Comparison of ENCODE assay signal across 8 cellular contexts in the genomic region with DNA sequence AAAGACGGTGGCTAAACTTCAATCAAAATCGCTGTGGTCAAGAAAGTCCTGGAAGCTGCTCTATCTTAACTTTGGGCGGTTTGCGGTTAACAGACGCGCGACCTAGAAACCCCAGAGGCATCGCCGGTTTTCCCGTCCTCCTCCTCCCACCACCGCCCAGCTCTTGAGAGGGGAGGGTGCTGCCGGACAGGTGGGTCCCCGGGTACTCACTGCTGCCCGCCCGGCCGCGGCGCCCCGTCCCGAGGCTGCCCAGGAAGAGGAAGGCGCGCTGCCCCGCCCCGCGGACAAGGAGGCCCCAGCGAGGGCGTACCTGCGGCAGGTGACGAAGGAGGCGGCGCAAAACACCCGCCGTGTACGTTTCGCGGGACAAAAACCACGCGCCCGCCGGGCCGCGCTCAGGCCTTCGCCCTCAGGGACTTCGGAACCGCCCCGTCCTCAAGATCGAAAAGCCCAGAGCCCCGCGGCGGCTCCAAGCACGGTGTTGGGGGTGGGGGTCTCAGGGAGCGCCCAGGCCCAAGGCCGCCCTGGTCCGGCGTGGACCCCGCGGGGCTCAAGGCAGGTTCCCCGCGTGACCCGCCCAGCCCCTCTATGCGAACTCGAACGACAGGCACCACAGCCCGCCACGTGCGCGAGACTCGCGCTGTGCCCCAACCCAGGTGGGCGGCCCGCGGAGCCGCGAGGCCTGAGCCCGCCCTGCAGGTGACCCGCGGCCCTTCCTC. TPM values are rescaled to one million over a fixed set of nuclear protein-coding genes. Genes with fewer than 3 reads are reported as not detected.
A peak's percentile ranks its signal among the peaks of the same experiment; 100 is the strongest.
DNase-seq lines count a peak whose midpoint lies in the region; ATAC-seq lines count a peak whose summit lies in the region.

A gene with protein sequence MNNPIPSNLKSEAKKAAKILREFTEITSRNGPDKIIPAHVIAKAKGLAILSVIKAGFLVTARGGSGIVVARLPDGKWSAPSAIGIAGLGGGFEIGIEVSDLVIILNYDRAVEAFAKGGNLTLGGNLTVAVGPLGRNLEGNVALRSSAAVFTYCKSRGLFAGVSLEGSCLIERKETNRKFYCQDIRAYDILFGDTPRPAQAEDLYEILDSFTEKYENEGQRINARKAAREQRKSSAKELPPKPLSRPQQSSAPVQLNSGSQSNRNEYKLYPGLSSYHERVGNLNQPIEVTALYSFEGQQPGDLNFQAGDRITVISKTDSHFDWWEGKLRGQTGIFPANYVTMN (minus strand): TSS at position 259 of the 719 bp plus-strand sequence. CDS start 48 bp downstream, at position 211.

- H3K9me3 ChIP-seq in iPS-15b (ENCODE audit: control insufficient read depth, insufficient read depth, low read length) = no peaks in the 10 kb centered on the region
- no peaks in the 10 kb centered on the region for H3K9me3 ChIP-seq in skeletal muscle tissue (ENCODE audit: control insufficient read depth in 3 of 3, low read length in 3 of 3)

- CTCF ChIA-PET in T-cell (lab: Charles Lee) = no interaction called here

- peaks cover 11% of the 10 kb centered on the region for H3K27me3 ChIP-seq in iPS-15b (ENCODE audit: control insufficient read depth, insufficient read depth, low read length)
- no peaks in the 10 kb centered on the region for H3K27me3 ChIP-seq in skeletal muscle tissue (ENCODE audit: control insufficient read depth in 3 of 3, insufficient read depth in 3 of 3, low read length in 3 of 3)

- peaks cover 12% of the 10 kb centered on the region for H3K36me3 Mint-ChIP-seq in T-cell

- peak within 1 kb of the TSS; percentile 42 for H3K27ac ChIP-seq in skeletal muscle tissue (ENCODE audit: low read depth, low read length)

- H3K36me3 ChIP-seq in iPS-15b (ENCODE audit: control insufficient read depth, insufficient read depth, low read length) = no peaks in the 10 kb centered on the region
- peaks cover 0 to 2% (median 2%) of the 10 kb centered on the region in 3 donors for H3K36me3 ChIP-seq in skeletal muscle tissue (ENCODE audit: control insufficient read depth in 3 of 3, insufficient read depth in 3 of 3, low read length in 3 of 3)

- H3K9me3 Mint-ChIP-seq in T-cell = peaks cover 0 to 2% (median 0%) of the 10 kb centered on the region in 3 donors

- H3K4me1 Mint-ChIP-seq in T-cell = peaks cover 31 to 62% (median 59%) of the 10 kb centered on the region in 3 donors

- POLR2A ChIA-PET in T-cell (lab: Charles Lee) = interaction anchor here in 1 of 2 donors (0.7 kb wide), 1 partner anchor 11 kb away, joined by 3 read pairs; no protein-coding TSS in a partner anchor

- H3K4me1 ChIP-seq in iPS-15b (ENCODE audit: control insufficient read depth, insufficient read depth, low read length) = peaks cover 12% of the 10 kb centered on the region
- H3K4me1 ChIP-seq in skeletal muscle tissue (ENCODE audit: control insufficient read depth in 3 of 3, insufficient read depth in 3 of 3, low read length in 3 of 3) = peaks cover 11 to 20% (median 14%) of the 10 kb centered on the region in 3 donors

- H3K4me3 ChIP-seq in iPS-15b (ENCODE audit: low read depth, low read length) (peak within 1 kb of the TSS; percentile 81), skeletal muscle tissue (ENCODE audit: low read length in 3 of 3) (peak within 1 kb of the TSS; percentile 97 to 99 (median 99))

- peak within 1 kb of the TSS; percentile 93 to 95 for H3K27ac Mint-ChIP-seq in T-cell

- ATAC-seq in HG03135 (IDR thresholded peaks at IDR 0.05; ENCODE audit: unreplicated experiment) (peak; percentile 38), T-cell (replicated peaks in 1 of 4) (peak; percentile 32 to 46 (median 43))

- H3K9ac ChIP-seq in iPS-15b (ENCODE audit: low read depth, low read length) = peak within 1 kb of the TSS; percentile 87
- H3K9ac ChIP-seq in skeletal muscle tissue (ENCODE audit: low read depth in 1 of 3, low read length in 3 of 3) = peak within 1 kb of the TSS; percentile 81 to 94 (median 93)

- H3K27me3 Mint-ChIP-seq in T-cell = no peaks in the 10 kb centered on the region

- DNase-seq in NCI-H1105 treated with DMSO at 0.1 percent for 48 hours (lab: John Stamatoyannopoulos, UW) (peak; percentile 23), NCI-H1105 (lab: John Stamatoyannopoulos, UW) (no peak), T-cell (peak; percentile 23 to 73 (median 58)), astrocyte of the hippocampus (ENCODE audit: low read depth, low spot score) (peak; percentile 38), UCSD-AML1 (lab: John Stamatoyannopoulos, UW; ENCODE audit: unreplicated experiment) (no peak)

- peak within 1 kb of the TSS; percentile 89 to 92 (median 92) for H3K4me3 Mint-ChIP-seq in T-cell

RNA-seq across cellular contexts. Expression of the gene that starts here (rescaled TPM):
- total RNA-seq in T-cell (10 to 100 TPM; 54.8 to 71.4 (median 59.9) TPM), skeletal muscle tissue (25.1 TPM)

Comparison
In these comparisons a context has a peak if more than half of its experiments do, and no peak if none do; other contexts are left out.
1. DNase-seq: peak in NCI-H1105 treated with DMSO at 0.1 percent for 48 hours (single experiment), T-cell (34 of 34) and astrocyte of the hippocampus (single experiment); none in NCI-H1105 (single experiment) and UCSD-AML1 (single experiment).